In the genomic region with DNA sequence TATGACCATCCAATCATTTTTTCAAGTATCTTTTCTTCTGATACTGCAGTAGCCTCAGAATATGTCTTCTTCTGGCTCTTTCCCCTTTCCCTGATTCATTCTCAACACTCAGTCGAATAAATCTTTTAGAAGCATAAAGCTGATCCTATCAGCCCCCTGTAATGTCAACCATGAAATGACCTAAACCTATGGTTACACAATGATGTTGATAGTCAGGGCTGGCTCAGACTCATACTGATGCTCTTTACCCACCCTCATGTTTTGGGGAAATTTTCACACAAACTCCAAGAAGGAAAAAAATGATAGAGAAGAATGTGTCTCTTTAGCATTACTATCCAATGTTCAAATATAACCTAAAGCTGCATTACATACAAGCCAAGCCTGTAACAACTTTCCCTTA, we compare ENCODE assay signal across 3 cellular contexts.
"Had no signal": no experiment of that assay in that cellular context is flagged by ENCODE, and none has a peak within 500 bp of the region (broad histone marks: within the 10 kb centered on the region; RNA-seq: fewer than 3 reads in every experiment).

No MANE protein-coding gene starts in this region.

- DNase-seq: GDM1, GF-D8 had no signal

- ATAC-seq: GM12878 had no signal

- H3K4me3 ChIP-seq: GM12878 had no signal
